28 cellular contexts compared by ENCODE assay signal in genomic region chr10:74307061-74307651, GRCh38.
A peak's percentile ranks its signal among the peaks of the same experiment; 100 is the strongest.
DNase-seq lines count a peak whose midpoint lies in the region; ATAC-seq and TF ChIP-seq lines count a peak whose summit lies in the region.
"Had no signal": no experiment of that assay in that cellular context is flagged by ENCODE, and none has a peak within 500 bp of the region (broad histone marks: within the 10 kb centered on the region; RNA-seq: fewer than 3 reads in every experiment).

No MANE protein-coding gene starts in this region.

- H4K20me1 ChIP-seq in MM.1S (ENCODE audit: insufficient read depth, low read length), result 0 out of 2 replicates have a peak, but pooled peaks cover 6% of the 10 kb centered on the region
- H4K20me1 ChIP-seq in PC-3 (ENCODE audit: low read length), result no peaks in the 10 kb centered on the region
- H4K20me1 ChIP-seq in hepatocyte (ENCODE audit: insufficient read depth, poor library complexity, severe bottlenecking), result no peaks in the 10 kb centered on the region

- H3K4me3 Mint-ChIP-seq in activated CD8-positive, alpha-beta T cell treated with anti-CD3 and anti-CD28 coated beads for 36 hours, result no peak overlapping the region
- no peak overlapping the region for H3K4me3 Mint-ChIP-seq in activated CD8-positive, alpha-beta T cell treated with anti-CD3 and anti-CD28 coated beads, Interleukin-2, amount 10 ng/mL, durations not matched to agents 7 days and 5 days
- H3K4me3 Mint-ChIP-seq in chondrocyte (ENCODE audit: unreplicated experiment), result no peak overlapping the region
- H3K4me3 Mint-ChIP-seq: natural killer cell; stimulated activated naive CD8-positive, alpha-beta T cell treated with anti-CD3 and anti-CD28 coated beads, Interleukin-15, amount 100 ng/mL, for 72 hours had no signal

- no peak for ATAC-seq in activated CD8-positive, alpha-beta T cell treated with anti-CD3 and anti-CD28 coated beads for 36 hours
- ATAC-seq in activated CD8-positive, alpha-beta T cell treated with anti-CD3 and anti-CD28 coated beads, Interleukin-2, amount 10 ng/mL, durations not matched to agents 7 days and 5 days, result no peak
- ATAC-seq in aorta (ENCODE audit: low FRiP score) (peak; percentile 41), PC-3 (no peak)
- ATAC-seq: A549; heart left ventricle; left lung; natural killer cell; pancreas; right cardiac atrium; stimulated activated naive CD8-positive, alpha-beta T cell treated with anti-CD3 and anti-CD28 coated beads, Interleukin-15, amount 100 ng/mL, for 72 hours had no signal

- H3K27ac Mint-ChIP-seq in activated CD8-positive, alpha-beta T cell treated with anti-CD3 and anti-CD28 coated beads for 36 hours, result peak overlapping the region; percentile 2
- H3K27ac Mint-ChIP-seq in activated CD8-positive, alpha-beta T cell treated with anti-CD3 and anti-CD28 coated beads, Interleukin-2, amount 10 ng/mL, durations not matched to agents 7 days and 5 days, result no peak overlapping the region
- H3K27ac Mint-ChIP-seq in chondrocyte (ENCODE audit: unreplicated experiment), result peak overlapping the region; percentile 9
- H3K27ac Mint-ChIP-seq: stimulated activated naive CD8-positive, alpha-beta T cell treated with anti-CD3 and anti-CD28 coated beads, Interleukin-15, amount 100 ng/mL, for 72 hours had no signal

- no peak overlapping the region; the same call in 1 of the 2 replicates for H3K9ac ChIP-seq in MM.1S (ENCODE audit: low read length)
- no peak overlapping the region for H3K9ac ChIP-seq in PC-3 (ENCODE audit: low read length)
- H3K9ac ChIP-seq: BLaER1 treated with 17β-estradiol and CSF1 and Interleukin-3, amounts not matched to agents 10 nM and 100 nM; SK-N-SH had no signal

- CTCF ChIA-PET in activated CD8-positive, alpha-beta T cell treated with anti-CD3 and anti-CD28 coated beads for 36 hours (lab: Charles Lee), result no interaction called here
- CTCF ChIA-PET in activated CD8-positive, alpha-beta T cell treated with anti-CD3 and anti-CD28 coated beads, Interleukin-2, amount 10 ng/mL, durations not matched to agents 7 days and 5 days (lab: Charles Lee), result interaction anchor here (0.7 to 1.8 kb wide), 2 partner anchors 63 to 872 kb away, joined by 3 to 5 read pairs; no protein-coding TSS in a partner anchor
- CTCF ChIA-PET in PC-3 (lab: Charles Lee), result no interaction called here

- H3K4me3 ChIP-seq in MM.1S (ENCODE audit: low read length), result peak overlapping the region; percentile 36; the same call in 1 of the 2 replicates
- H3K4me3 ChIP-seq in aorta (ENCODE audit: low read length in 2 of 2), result peak overlapping the region in 1 of 2 donors; percentile 41
- no peak overlapping the region for H3K4me3 ChIP-seq in PC-3 (ENCODE audit: low read length)
- H3K4me3 ChIP-seq in hepatocyte, result no peak overlapping the region
- H3K4me3 ChIP-seq: A549; BLaER1 treated with 17β-estradiol and CSF1 and Interleukin-3, amounts not matched to agents 10 nM and 100 nM; HAP-1; heart left ventricle; left lung; pancreas had no signal

- intact Hi-C loops in activated CD8-positive, alpha-beta T cell treated with anti-CD3 and anti-CD28 coated beads for 36 hours (cut with micrococcal nuclease), result no loop called here
- intact Hi-C loops in aorta (cut with DNase I), result no loop called here
- intact Hi-C loops in PC-3 (cut with micrococcal nuclease), result no loop called here

- no peak for TF ChIP-seq CTCF in activated CD8-positive, alpha-beta T cell treated with anti-CD3 and anti-CD28 coated beads for 36 hours (IDR thresholded peaks at IDR 0.05)
- TF ChIP-seq CTCF in MM.1S (IDR thresholded peaks at IDR 0.05; ENCODE audit: low read length) (no peak), chondrocyte (IDR thresholded peaks at IDR 0.05) (no peak), PC-3 (conservative IDR thresholded peaks at IDR 0.05; ENCODE audit: low read depth, low read length) (no peak), hepatocyte (IDR thresholded peaks at IDR 0.05; ENCODE audit: poor library complexity) (no peak)

- DNase-seq in activated CD8-positive, alpha-beta T cell treated with anti-CD3 and anti-CD28 coated beads for 36 hours, result no peak
- DNase-seq in activated CD8-positive, alpha-beta T cell treated with anti-CD3 and anti-CD28 coated beads, Interleukin-2, amount 10 ng/mL, durations not matched to agents 7 days and 5 days, result no peak
- DNase-seq in MM.1S (peak; percentile 39), chondrocyte (ENCODE audit: low spot score) (no peak), aorta (no peak), PC-3 (no peak), hepatocyte (ENCODE audit: low spot score) (no peak), NCI-H1092 (lab: John Stamatoyannopoulos, UW) (no peak)
- DNase-seq: activated CD4-positive, alpha-beta T cell treated with anti-CD3 and anti-CD28 coated beads, Interleukin-2, amount 50 U/mL, for 1 hour; activated CD8-positive, alpha-beta memory T cell treated with anti-CD3 and anti-CD28 coated beads, Interleukin-2, amount 50 U/mL, for 48 hours; activated effector memory CD4-positive, alpha-beta T cell treated with anti-CD3 and anti-CD28 coated beads, Interleukin-2, amount 50 U/mL, for 16 hours; Caco-2; DND-41; heart left ventricle; left lung; natural killer cell; NCI-H1930; NCI-H446 treated with DMSO at 0.1 percent for 48 hours; pancreas; right cardiac atrium; SK-N-SH; stimulated activated CD4-positive, alpha-beta T cell treated with anti-CD3 and anti-CD28 coated beads, Interleukin-4, amount 100 ng/mL, for 4 hours; stimulated activated naive CD8-positive, alpha-beta T cell treated with anti-CD3 and anti-CD28 coated beads, Interleukin-15, amount 100 ng/mL, for 72 hours; trophoblast cell; WERI-Rb-1 had no signal

- H2AFZ ChIP-seq in MM.1S (ENCODE audit: low read length), result no peak overlapping the region
- no peak overlapping the region for H2AFZ ChIP-seq in PC-3 (ENCODE audit: low read length)
- no peak overlapping the region for H2AFZ ChIP-seq in hepatocyte

- H3K27me3 ChIP-seq in MM.1S (replicated peaks; ENCODE audit: insufficient read depth, low read length) (no peaks in the 10 kb centered on the region), aorta (ENCODE audit: control insufficient read depth in 1 of 2, insufficient read depth in 2 of 2, low read length in 1 of 2) (no peaks in the 10 kb centered on the region), PC-3 (ENCODE audit: low read length) (no peaks in the 10 kb centered on the region), hepatocyte (no peaks in the 10 kb centered on the region)
- H3K27me3 ChIP-seq: BLaER1 treated with 17β-estradiol and CSF1 and Interleukin-3, amounts not matched to agents 10 nM and 100 nM; heart left ventricle; left lung; pancreas had no signal

- H3K36me3 Mint-ChIP-seq in activated CD8-positive, alpha-beta T cell treated with anti-CD3 and anti-CD28 coated beads for 36 hours (ENCODE audit: low read depth), result no peaks in the 10 kb centered on the region
- H3K36me3 Mint-ChIP-seq in activated CD8-positive, alpha-beta T cell treated with anti-CD3 and anti-CD28 coated beads, Interleukin-2, amount 10 ng/mL, durations not matched to agents 7 days and 5 days (ENCODE audit: low read depth), result no peaks in the 10 kb centered on the region
- H3K36me3 Mint-ChIP-seq in chondrocyte (ENCODE audit: low read depth), result no peaks in the 10 kb centered on the region
- H3K36me3 Mint-ChIP-seq: natural killer cell had no signal

- H3K27ac ChIP-seq in MM.1S (ENCODE audit: low read length) (peak overlapping the region; percentile 44; the same call in 1 of the 2 replicates), aorta (ENCODE audit: low read depth in 1 of 2, low read length in 2 of 2) (peak overlapping the region; percentile 43 to 75), PC-3 (ENCODE audit: low read length) (no peak overlapping the region), hepatocyte (no peak overlapping the region)
- H3K27ac ChIP-seq: A549; BLaER1 treated with 17β-estradiol and CSF1 and Interleukin-3, amounts not matched to agents 10 nM and 100 nM; heart left ventricle; left lung; pancreas; WERI-Rb-1 had no signal

- H3K9me3 ChIP-seq in MM.1S (replicated peaks; ENCODE audit: insufficient read depth, low read length) (no peaks in the 10 kb centered on the region), aorta (ENCODE audit: control insufficient read depth, low read length) (no peaks in the 10 kb centered on the region), PC-3 (ENCODE audit: low read length) (no peaks in the 10 kb centered on the region), hepatocyte (ENCODE audit: low read depth) (no peaks in the 10 kb centered on the region)
- H3K9me3 ChIP-seq: A549; BLaER1 treated with 17β-estradiol and CSF1 and Interleukin-3, amounts not matched to agents 10 nM and 100 nM; Caco-2; HAP-1; heart left ventricle; left lung; pancreas had no signal

- H3K4me1 ChIP-seq in MM.1S (ENCODE audit: low read length) (peaks cover 28% of the 10 kb centered on the region), aorta (ENCODE audit: control insufficient read depth in 1 of 2, insufficient read depth in 2 of 2, low read length in 2 of 2) (peaks cover 0 to 2% of the 10 kb centered on the region in 2 donors), PC-3 (ENCODE audit: insufficient read depth, low read length) (peaks cover 9% of the 10 kb centered on the region), hepatocyte (ENCODE audit: insufficient read depth) (no peaks in the 10 kb centered on the region)
- H3K4me1 ChIP-seq: A549, Caco-2, left lung, pancreas had no signal

- peaks cover 19% of the 10 kb centered on the region for H3K4me1 Mint-ChIP-seq in activated CD8-positive, alpha-beta T cell treated with anti-CD3 and anti-CD28 coated beads for 36 hours (ENCODE audit: low read depth)
- H3K4me1 Mint-ChIP-seq in activated CD8-positive, alpha-beta T cell treated with anti-CD3 and anti-CD28 coated beads, Interleukin-2, amount 10 ng/mL, durations not matched to agents 7 days and 5 days (ENCODE audit: low read depth), result peaks cover 6% of the 10 kb centered on the region
- peaks cover 47% of the 10 kb centered on the region for H3K4me1 Mint-ChIP-seq in chondrocyte (ENCODE audit: low read depth)

- no peaks in the 10 kb centered on the region for H3K9me3 Mint-ChIP-seq in activated CD8-positive, alpha-beta T cell treated with anti-CD3 and anti-CD28 coated beads for 36 hours
- no peaks in the 10 kb centered on the region for H3K9me3 Mint-ChIP-seq in activated CD8-positive, alpha-beta T cell treated with anti-CD3 and anti-CD28 coated beads, Interleukin-2, amount 10 ng/mL, durations not matched to agents 7 days and 5 days (ENCODE audit: insufficient read depth)
- H3K9me3 Mint-ChIP-seq in chondrocyte (ENCODE audit: low read depth), result peaks cover 6% of the 10 kb centered on the region
- H3K9me3 Mint-ChIP-seq: natural killer cell; stimulated activated naive CD8-positive, alpha-beta T cell treated with anti-CD3 and anti-CD28 coated beads, Interleukin-15, amount 100 ng/mL, for 72 hours had no signal

- 24 to 34% methylated on average over 3 of the region's 3 CpGs for WGBS in aorta, 2 donors
- WGBS in hepatocyte (ENCODE audit: low lambda C conversion rate, missing lambda C conversion rate), result 94% methylated on average over 3 of the region's 3 CpGs

- H3K36me3 ChIP-seq in MM.1S (replicated peaks; ENCODE audit: insufficient read depth, low read length) (no peaks in the 10 kb centered on the region), aorta (ENCODE audit: control insufficient read depth in 1 of 2, insufficient read depth in 2 of 2, low read length in 1 of 2) (no peaks in the 10 kb centered on the region), PC-3 (ENCODE audit: low read depth, low read length) (no peaks in the 10 kb centered on the region), hepatocyte (replicated peaks; ENCODE audit: insufficient read depth, low read depth) (no peaks in the 10 kb centered on the region)
- H3K36me3 ChIP-seq: HAP-1, heart left ventricle, left lung, pancreas, WERI-Rb-1 had no signal

- H3F3A ChIP-seq in MM.1S (ENCODE audit: insufficient read depth, low read length), result peaks cover 14% of the 10 kb centered on the region
- no peaks in the 10 kb centered on the region for H3F3A ChIP-seq in PC-3 (ENCODE audit: low read length, unreplicated experiment)

- H3K4me2 ChIP-seq in MM.1S (ENCODE audit: low read depth, low read length), result peak overlapping the region; percentile 63
- no peak overlapping the region for H3K4me2 ChIP-seq in PC-3 (ENCODE audit: low read length)
- H3K4me2 ChIP-seq in hepatocyte, result no peak overlapping the region
- H3K4me2 ChIP-seq: A549; BLaER1 treated with 17β-estradiol and CSF1 and Interleukin-3, amounts not matched to agents 10 nM and 100 nM; SK-N-SH had no signal

- no TSS peak for BruUV-seq in PC-3 (replicated peaks; lab: Mats Ljungman, UMichigan)

- no peaks in the 10 kb centered on the region for H3K27me3 Mint-ChIP-seq in activated CD8-positive, alpha-beta T cell treated with anti-CD3 and anti-CD28 coated beads for 36 hours
- no peaks in the 10 kb centered on the region for H3K27me3 Mint-ChIP-seq in activated CD8-positive, alpha-beta T cell treated with anti-CD3 and anti-CD28 coated beads, Interleukin-2, amount 10 ng/mL, durations not matched to agents 7 days and 5 days (ENCODE audit: low read depth)
- no peaks in the 10 kb centered on the region for H3K27me3 Mint-ChIP-seq in chondrocyte (ENCODE audit: low read depth)
- H3K27me3 Mint-ChIP-seq: stimulated activated naive CD8-positive, alpha-beta T cell treated with anti-CD3 and anti-CD28 coated beads, Interleukin-15, amount 100 ng/mL, for 72 hours had no signal

- H3K79me2 ChIP-seq in MM.1S (ENCODE audit: low read length), result no peaks in the 10 kb centered on the region
- peaks cover 63% of the 10 kb centered on the region for H3K79me2 ChIP-seq in PC-3 (ENCODE audit: low read length)
- H3K79me2 ChIP-seq in hepatocyte, result peaks cover 9% of the 10 kb centered on the region

- POLR2A ChIA-PET in activated CD8-positive, alpha-beta T cell treated with anti-CD3 and anti-CD28 coated beads for 36 hours (lab: Charles Lee), result no interaction called here
- POLR2A ChIA-PET in activated CD8-positive, alpha-beta T cell treated with anti-CD3 and anti-CD28 coated beads, Interleukin-2, amount 10 ng/mL, durations not matched to agents 7 days and 5 days (lab: Charles Lee), result no interaction called here
- POLR2A ChIA-PET in PC-3 (lab: Charles Lee; ENCODE audit: unreplicated experiment), result no interaction called here

- no peaks in the 10 kb centered on the region for H3K9me2 ChIP-seq in MM.1S (replicated peaks; ENCODE audit: insufficient read depth, low read length)
- no peaks in the 10 kb centered on the region for H3K9me2 ChIP-seq in PC-3 (replicated peaks; ENCODE audit: low read length)
- H3K9me2 ChIP-seq in hepatocyte (replicated peaks; ENCODE audit: insufficient read depth), result no peaks in the 10 kb centered on the region
- H3K9me2 ChIP-seq: SK-N-SH had no signal

Comparison
In these comparisons a context has a peak if more than half of its experiments do, and no peak if none do; other contexts are left out.
1. H3K27ac ChIP-seq: peak in MM.1S (single experiment) and aorta (2 of 2); none in PC-3 (single experiment) and hepatocyte (single experiment).